Comparison of ENCODE assay signal across 2 cellular contexts in genomic region chr9:114307323-114308250, GRCh38.
TF ChIP-seq lines count a peak whose summit lies in the region.

No MANE protein-coding gene starts in this region.

TF ChIP-seq in liver, 16 proteins besides CTCF, POLR2A, EP300 and RAD21:
- TF ChIP-seq REST (IDR thresholded peaks at IDR 0.05) (no peak), ATF3 (IDR thresholded peaks at IDR 0.05) (no peak), SP1 (IDR thresholded peaks at IDR 0.05) (no peak), MAX (IDR thresholded peaks at IDR 0.05) (no peak), JUND (IDR thresholded peaks at IDR 0.05) (no peak), YY1 (IDR thresholded peaks at IDR 0.05) (no peak), TAF1 (conservative IDR thresholded peaks at IDR 0.05) (no peak), NR2F2 (IDR thresholded peaks at IDR 0.05) (no peak), EGR1 (IDR thresholded peaks at IDR 0.05; ENCODE audit: low read depth in 2 of 2) (no peak), HNF4A (conservative IDR thresholded peaks at IDR 0.05) (no peak)

TF ChIP-seq in HepG2, 621 proteins besides CTCF, POLR2A, EP300 and RAD21:
- no peak for TF ChIP-seq RAD51 (IDR thresholded peaks at IDR 0.05; ENCODE audit: borderline replicate concordance)
- TF ChIP-seq ZNF646 (CRISPR knock-in tag; IDR thresholded peaks at IDR 0.05) = no peak
- TF ChIP-seq FOXK1 (CRISPR knock-in tag; IDR thresholded peaks at IDR 0.05; ENCODE audit: borderline replicate concordance, low read depth) = no peak
- no peak for TF ChIP-seq MTF1 (CRISPR knock-in tag; IDR thresholded peaks at IDR 0.05)
